Comparison of ENCODE assay signal across 35 cellular contexts in genomic region chr14:95072310-95072709, GRCh38.
"Had no signal": no experiment of that assay in that cellular context is flagged by ENCODE, and none has a peak within 500 bp of the region (broad histone marks: within the 10 kb centered on the region; RNA-seq: fewer than 3 reads in every experiment).

No MANE protein-coding gene starts in this region.

- DNase-seq: activated B cell treated with CpG ODN at 0.5 μM for 24 hours; activated CD4-positive, alpha-beta memory T cell treated with anti-CD3 and anti-CD28 coated beads for 36 hours; activated CD4-positive, alpha-beta T cell treated with anti-CD3 and anti-CD28 coated beads for 4 hours; activated CD4-positive, alpha-beta T cell treated with anti-CD3 and anti-CD28 coated beads, Interleukin-2, amount 50 U/mL, for 1 hour; activated CD4-positive, CD25-positive, alpha-beta regulatory T cell treated with anti-CD3 and anti-CD28 coated beads, Interleukin-2, amount 50 U/mL, for 72 hours; activated CD8-positive, alpha-beta memory T cell treated with anti-CD3 and anti-CD28 coated beads, Interleukin-2, amount 50 U/mL, for 4 hours; activated gamma-delta T cell treated with Interleukin-2 at 50 U/mL for 16 hours; activated naive CD4-positive, alpha-beta T cell treated with anti-CD3 and anti-CD28 coated beads for 36 hours; activated T-cell treated with anti-CD3 and anti-CD28 coated beads for 4 hours; activated T-cell treated with anti-CD3 and anti-CD28 coated beads, Interleukin-2, amount 50 U/mL, for 4 hours; body of pancreas; caudate nucleus; MG63; NCI-H1048; NCI-H1105 treated with DMSO at 0.1 percent for 48 hours; NCI-H1436 treated with DMSO at 0.1 percent for 48 hours; NCI-H1694 treated with DMSO at 0.1 percent for 48 hours; NCI-H2029; NCI-H345; NCI-H524 treated with DMSO at 0.1 percent for 48 hours; NCI-H748 treated with DMSO at 0.1 percent for 48 hours; NK-92 treated with Interleukin-12 subunit alpha and Interleukin-12 subunit beta, amount 100 ng/mL, for 24 hours; PC-3; Peyer's patch; RPMI8226; SHP77 treated with DMSO at 0.1 percent for 48 hours; SW 1271; T-helper 1 cell; T-helper 2 cell; T-helper 9 cell had no signal

- H3K4me3 ChIP-seq: adrenal gland, body of pancreas, MG63, Peyer's patch, SJSA1 had no signal

- H3K27ac Mint-ChIP-seq: activated B cell treated with CpG ODN at 0.5 μM for 24 hours; activated CD4-positive, alpha-beta memory T cell treated with anti-CD3 and anti-CD28 coated beads for 36 hours; activated naive CD4-positive, alpha-beta T cell treated with anti-CD3 and anti-CD28 coated beads for 36 hours; activated naive CD4-positive, alpha-beta T cell treated with anti-CD3 and anti-CD28 coated beads, Interleukin-2, amount 50 U/mL, for 72 hours; activated T-helper 1 cell treated with anti-CD3 and anti-CD28 coated beads, Interleukin-12 subunit alpha, Interleukin-12 subunit beta, Interleukin-2, Interleukin-4 antibody, amounts not matched to agents 30 ng/mL and 10 ng/mL and 1 ng/mL, durations not matched to agents 14 hours and 24 hours and 36 hours had no signal

- H3K4me3 Mint-ChIP-seq: activated B cell treated with CpG ODN at 0.5 μM for 24 hours; activated CD4-positive, alpha-beta memory T cell treated with anti-CD3 and anti-CD28 coated beads for 36 hours; activated naive CD4-positive, alpha-beta T cell treated with anti-CD3 and anti-CD28 coated beads for 36 hours; activated T-cell treated with anti-CD3 and anti-CD28 coated beads, Interleukin-2, amount 50 U/mL, for 4 hours; activated T-helper 1 cell treated with anti-CD3 and anti-CD28 coated beads, Interleukin-12 subunit alpha, Interleukin-12 subunit beta, Interleukin-2, Interleukin-4 antibody, amounts not matched to agents 30 ng/mL and 10 ng/mL and 1 ng/mL, durations not matched to agents 14 hours and 24 hours and 36 hours had no signal

- H3K36me3 ChIP-seq: adrenal gland, MG63, Peyer's patch, SJSA1 had no signal

- H3K27me3 ChIP-seq: adrenal gland, body of pancreas, MG63, Peyer's patch, SJSA1 had no signal

- H3K9me3 ChIP-seq: adrenal gland, body of pancreas, MG63, Peyer's patch, SJSA1 had no signal

- H3K9me3 Mint-ChIP-seq: activated naive CD4-positive, alpha-beta T cell treated with anti-CD3 and anti-CD28 coated beads for 36 hours; activated naive CD4-positive, alpha-beta T cell treated with anti-CD3 and anti-CD28 coated beads, Interleukin-2, amount 50 U/mL, for 72 hours; activated T-cell treated with anti-CD3 and anti-CD28 coated beads, Interleukin-2, amount 50 U/mL, for 4 hours; activated T-helper 1 cell treated with anti-CD3 and anti-CD28 coated beads, Interleukin-12 subunit alpha, Interleukin-12 subunit beta, Interleukin-2, Interleukin-4 antibody, amounts not matched to agents 30 ng/mL and 10 ng/mL and 1 ng/mL, durations not matched to agents 14 hours and 24 hours and 36 hours had no signal

- H3K36me3 Mint-ChIP-seq: activated CD4-positive, alpha-beta memory T cell treated with anti-CD3 and anti-CD28 coated beads for 36 hours; activated naive CD4-positive, alpha-beta T cell treated with anti-CD3 and anti-CD28 coated beads, Interleukin-2, amount 50 U/mL, for 72 hours had no signal

- ATAC-seq: activated naive CD4-positive, alpha-beta T cell treated with anti-CD3 and anti-CD28 coated beads, Interleukin-2, amount 50 U/mL, for 72 hours; activated T-cell treated with anti-CD3 and anti-CD28 coated beads, Interleukin-2, amount 50 U/mL, for 4 hours; body of pancreas; PC-3 had no signal

- H3K4me1 Mint-ChIP-seq: activated B cell treated with CpG ODN at 0.5 μM for 24 hours had no signal

- H3K27ac ChIP-seq: adrenal gland, body of pancreas, Peyer's patch, SJSA1, VCaP had no signal
